In the genomic region with DNA sequence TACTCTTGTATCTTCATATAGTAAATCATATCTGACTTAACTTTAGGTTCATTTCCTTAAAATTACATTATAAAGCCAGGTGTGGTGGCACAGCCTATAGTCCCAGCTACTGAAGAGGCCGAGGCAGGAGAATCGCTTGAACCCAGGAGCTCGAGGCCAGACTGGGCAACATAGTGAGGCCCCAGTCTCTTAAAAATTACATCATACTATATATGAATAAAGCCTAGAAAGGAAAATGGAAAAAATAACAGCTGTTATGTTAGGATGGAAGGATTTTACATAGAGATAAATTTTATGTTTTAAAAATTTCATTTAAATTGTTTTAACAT, we compare ENCODE assay signal across 20 cellular contexts.
"Had no signal": no experiment of that assay in that cellular context is flagged by ENCODE, and none has a peak within 500 bp of the region (broad histone marks: within the 10 kb centered on the region; RNA-seq: fewer than 3 reads in every experiment).

No MANE protein-coding gene starts in this region.

- H3K9me3 Mint-ChIP-seq: memory B cell, mesothelial cell of epicardium, type B pancreatic cell had no signal

- H3K4me1 ChIP-seq: colonic mucosa, uterus had no signal

- H3K36me3 ChIP-seq: colonic mucosa, uterus had no signal

- H3K27me3 ChIP-seq: colonic mucosa, left lung, sigmoid colon, suprapubic skin, thyroid gland, uterus had no signal

- H3K4me3 Mint-ChIP-seq: endodermal cell, immature natural killer cell, memory B cell, mesothelial cell of epicardium, type B pancreatic cell had no signal

- H3K4me3 ChIP-seq: colonic mucosa, left lung, lower lobe of right lung, sigmoid colon, skin epidermis, suprapubic skin, thyroid gland, uterus had no signal

- H3K27ac ChIP-seq: colonic mucosa, left lung, lower lobe of right lung, skin epidermis, suprapubic skin, uterus had no signal

- DNase-seq: cerebellar nuclear complex; effector CD4-positive, alpha-beta T cell; endodermal cell; glutamatergic neuron; immature natural killer cell; left lung; lower lobe of right lung; posterior cingulate gyrus; sigmoid colon; stimulated activated CD4-positive, alpha-beta T cell treated with anti-CD3 and anti-CD28 coated beads, Interleukin-2, amount 100 ng/mL, for 24 hours; stimulated activated CD4-positive, alpha-beta T cell treated with anti-CD3 and anti-CD28 coated beads, Interleukin-4, amount 100 ng/mL, for 4 hours; stimulated activated naive CD4-positive, alpha-beta T cell; thyroid gland; uterus had no signal

- H3K9me3 ChIP-seq: colonic mucosa, left lung, lower lobe of right lung, sigmoid colon, suprapubic skin, thyroid gland, uterus had no signal

- H3K27me3 Mint-ChIP-seq: memory B cell, type B pancreatic cell had no signal

- ATAC-seq: left lung, lower lobe of right lung had no signal

- H3K27ac Mint-ChIP-seq: endodermal cell, memory B cell, mesothelial cell of epicardium, type B pancreatic cell had no signal
